Comparison of ENCODE assay signal across 15 cellular contexts in the genomic region with DNA sequence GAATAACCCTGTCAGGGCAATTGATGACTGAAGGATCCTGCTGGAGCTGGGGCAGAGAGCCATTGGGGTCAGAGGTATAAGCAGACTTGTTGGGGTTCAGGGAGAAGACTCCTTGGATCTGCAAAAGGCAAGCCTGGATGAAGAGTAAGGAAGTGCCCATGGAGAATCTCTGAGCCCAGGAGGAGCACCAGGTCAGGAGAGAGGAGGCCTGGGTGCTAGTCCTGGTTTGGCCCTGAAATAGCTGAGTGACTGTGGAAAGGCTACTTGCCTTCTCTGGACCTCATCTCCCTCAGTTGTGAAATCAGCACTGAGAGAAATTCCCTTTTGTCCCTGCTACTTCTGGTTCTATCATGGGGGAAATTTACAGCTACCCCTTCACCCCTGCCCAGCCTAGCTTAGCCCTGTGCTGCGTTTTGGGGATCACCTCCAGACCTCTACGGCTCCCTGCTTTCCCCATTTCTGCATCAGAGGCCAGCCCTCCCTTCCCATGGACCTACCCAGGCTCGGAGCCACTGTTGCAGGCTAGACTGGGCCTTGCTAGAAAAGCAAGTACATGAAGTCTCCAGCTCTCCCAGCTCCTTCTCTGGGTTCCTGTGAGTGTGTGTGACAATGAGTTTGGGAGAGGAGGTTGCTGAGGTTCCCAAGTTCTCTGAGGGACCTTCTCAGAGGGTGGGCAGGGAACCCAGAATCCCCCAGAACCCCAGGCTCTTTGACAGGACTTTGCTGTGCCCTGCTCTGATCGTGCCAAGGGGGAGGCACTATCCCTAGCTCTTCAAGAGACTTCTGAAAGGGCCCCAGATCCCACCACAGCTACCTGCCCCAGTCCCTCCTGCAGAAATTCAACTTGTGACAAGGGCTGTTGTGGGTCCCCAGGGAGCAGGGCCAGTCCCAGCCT. TPM values are rescaled to one million over a fixed set of nuclear protein-coding genes. Genes with fewer than 3 reads are reported as not detected.
DNase-seq lines count a peak whose midpoint lies in the region; ATAC-seq, FAIRE-seq and TF ChIP-seq lines count a peak whose summit lies in the region.
"Had no signal": no experiment of that assay in that cellular context is flagged by ENCODE, and none has a peak within 500 bp of the region (broad histone marks: within the 10 kb centered on the region; RNA-seq: fewer than 3 reads in every experiment).

No MANE protein-coding gene starts in this region.

- CTCF ChIA-PET in activated naive CD4-positive, alpha-beta T cell treated with anti-CD3 and anti-CD28 coated beads, Interleukin-2, amount 10 ng/mL, durations not matched to agents 7 days and 5 days (lab: Charles Lee) = interaction anchor here (0.6 to 3.0 kb wide), 10 partner anchors 9 to 350 kb away, joined by 3 to 17 read pairs (median 4); no protein-coding TSS in a partner anchor
- CTCF ChIA-PET in K562 (lab: Yijun Ruan, JAX; ENCODE audit: low intra/inter-chr PET ratio) = no interaction called here

- ATAC-seq in HG03196 (IDR thresholded peaks at IDR 0.05; ENCODE audit: unreplicated experiment) (peak; percentile 2), K562 (no peak)
- no peak for ATAC-seq in stimulated activated effector memory CD8-positive, alpha-beta T cell treated with anti-CD3 and anti-CD28 coated beads, Interleukin-12 subunit alpha, Interleukin-12 subunit beta, amount 100 ng/mL, for 72 hours
- ATAC-seq: left lung had no signal

- in situ Hi-C loops in K562 (cut with MboI) = no loop called here

- no peaks in the 10 kb centered on the region for H3K36me3 Mint-ChIP-seq in activated naive CD4-positive, alpha-beta T cell treated with anti-CD3 and anti-CD28 coated beads, Interleukin-2, amount 10 ng/mL, durations not matched to agents 7 days and 5 days
- peaks cover 10% of the 10 kb centered on the region for H3K36me3 Mint-ChIP-seq in stimulated activated effector memory CD8-positive, alpha-beta T cell treated with anti-CD3 and anti-CD28 coated beads, Interleukin-12 subunit alpha, Interleukin-12 subunit beta, amount 100 ng/mL, for 72 hours

- no peak for DNase-seq in activated naive CD4-positive, alpha-beta T cell treated with anti-CD3 and anti-CD28 coated beads, Interleukin-2, amount 10 ng/mL, durations not matched to agents 7 days and 5 days
- DNase-seq in activated naive CD4-positive, alpha-beta T cell (lab: John Stamatoyannopoulos, UW) = no peak
- no peak for DNase-seq in K562 (ENCODE audit: extremely low read depth in 1 of 4, low spot score in 3 of 4)
- peak in 1 of 2 donors; percentile 51 for DNase-seq in stimulated activated effector memory CD8-positive, alpha-beta T cell treated with anti-CD3 and anti-CD28 coated beads, Interleukin-12 subunit alpha, Interleukin-12 subunit beta, amount 100 ng/mL, for 72 hours (ENCODE audit: low spot score in 2 of 2)
- no peak for DNase-seq in coronary artery (ENCODE audit: low spot score)
- DNase-seq in NCI-H2107 treated with DMSO at 0.1 percent for 48 hours (lab: John Stamatoyannopoulos, UW; ENCODE audit: unreplicated experiment) = no peak
- DNase-seq in GF-D8 (lab: John Stamatoyannopoulos, UW) = no peak
- DNase-seq: adrenal gland, left lung, MM.1S, NCI-H2029 treated with DMSO at 0.1 percent for 48 hours, NCI-H524 treated with DMSO at 0.1 percent for 48 hours had no signal

- H3K4me3 ChIP-seq in K562 = no peak overlapping the region
- no peak overlapping the region for H3K4me3 ChIP-seq in coronary artery
- H3K4me3 ChIP-seq: adrenal gland, GM23338, left lung had no signal

- no peak for TF ChIP-seq EP300 in K562 (IDR thresholded peaks at IDR 0.05; ENCODE audit: low read length)

- peaks cover 0 to 3% of the 10 kb centered on the region in 2 experiments; a peak in 2 of 5 replicates for H3K4me1 ChIP-seq in K562 (replicated peaks in 1 of 2; ENCODE audit: control insufficient read depth in 2 of 2, insufficient read depth in 2 of 2, low read length in 2 of 2)
- H3K4me1 ChIP-seq: adrenal gland, left lung had no signal

- H3K4me1 Mint-ChIP-seq in activated naive CD4-positive, alpha-beta T cell treated with anti-CD3 and anti-CD28 coated beads, Interleukin-2, amount 10 ng/mL, durations not matched to agents 7 days and 5 days = peaks cover 32% of the 10 kb centered on the region
- H3K4me1 Mint-ChIP-seq in stimulated activated effector memory CD8-positive, alpha-beta T cell treated with anti-CD3 and anti-CD28 coated beads, Interleukin-12 subunit alpha, Interleukin-12 subunit beta, amount 100 ng/mL, for 72 hours = peaks cover 59% of the 10 kb centered on the region

- 6% methylated on average over 4 of the region's 4 CpGs for WGBS in K562 (ENCODE audit: insufficient coverage, low coverage, missing lambda C conversion rate)

- intact Hi-C loops in K562 (cut with micrococcal nuclease) = no loop called here

- no peaks in the 10 kb centered on the region for H3K9me3 Mint-ChIP-seq in activated naive CD4-positive, alpha-beta T cell treated with anti-CD3 and anti-CD28 coated beads, Interleukin-2, amount 10 ng/mL, durations not matched to agents 7 days and 5 days
- no peaks in the 10 kb centered on the region for H3K9me3 Mint-ChIP-seq in stimulated activated effector memory CD8-positive, alpha-beta T cell treated with anti-CD3 and anti-CD28 coated beads, Interleukin-12 subunit alpha, Interleukin-12 subunit beta, amount 100 ng/mL, for 72 hours
- H3K9me3 Mint-ChIP-seq: GM23338 had no signal

- H3K4me2 ChIP-seq in K562 (ENCODE audit: insufficient read depth, low read length) = no peak overlapping the region
- H3K4me2 ChIP-seq: GM23338 had no signal

- peaks cover 25 to 62% of the 10 kb centered on the region in 2 experiments for H3K27me3 ChIP-seq in K562 (ENCODE audit: control insufficient read depth in 2 of 2, insufficient read depth in 2 of 2, low read length in 2 of 2)

- no peak overlapping the region for H3K27ac ChIP-seq in K562 (ENCODE audit: extremely low read depth, low read depth, low read length)
- no peak overlapping the region for H3K27ac ChIP-seq in coronary artery
- H3K27ac ChIP-seq: adrenal gland, left lung had no signal

- POLR2A ChIA-PET in K562 (lab: Yijun Ruan, JAX) = interaction anchor here (0.6 to 3.4 kb wide), 7 partner anchors 12 to 352 kb away, joined by 3 to 16 read pairs (median 3); no protein-coding TSS in a partner anchor

- H3K9ac ChIP-seq in K562 (ENCODE audit: insufficient read depth in 1 of 2, low read depth in 2 of 2, low read length in 2 of 2) = peak overlapping the region in 1 of 2 experiments; percentile 40; a peak in 1 of 4 replicates

- no peak overlapping the region for H2AFZ ChIP-seq in K562 (ENCODE audit: low read depth, low read length)
- H2AFZ ChIP-seq: GM23338 had no signal

- H3K27me3 Mint-ChIP-seq in activated naive CD4-positive, alpha-beta T cell treated with anti-CD3 and anti-CD28 coated beads, Interleukin-2, amount 10 ng/mL, durations not matched to agents 7 days and 5 days = peaks cover 41% of the 10 kb centered on the region

- no peak for TF ChIP-seq RAD21 in K562 (CRISPR knock-in tag; conservative IDR thresholded peaks at IDR 0.05 in 1 of 2, IDR thresholded peaks at IDR 0.05 in 1 of 2)

- no peaks in the 10 kb centered on the region for H3K9me3 ChIP-seq in K562 (replicated peaks; ENCODE audit: control insufficient read depth, insufficient read depth, low read depth, low read length)
- H3K9me3 ChIP-seq: adrenal gland, left lung had no signal

- H3K79me2 ChIP-seq in K562 (ENCODE audit: control insufficient read depth, insufficient read depth, low read length) = no peaks in the 10 kb centered on the region

- no peaks in the 10 kb centered on the region for H3K9me1 ChIP-seq in K562 (ENCODE audit: control insufficient read depth, insufficient read depth, low read length)

- TF ChIP-seq CTCF in K562 (IDR thresholded peaks at IDR 0.05 in 2 of 3, conservative IDR thresholded peaks at IDR 0.05 in 1 of 3; ENCODE audit: insufficient read depth in 2 of 3, low read depth in 1 of 3, low read length in 3 of 3) = no peak
- no peak for TF ChIP-seq CTCF in coronary artery (IDR thresholded peaks at IDR 0.05)

- H3K27ac Mint-ChIP-seq in activated naive CD4-positive, alpha-beta T cell treated with anti-CD3 and anti-CD28 coated beads, Interleukin-2, amount 10 ng/mL, durations not matched to agents 7 days and 5 days = peak overlapping the region; percentile 58
- peak overlapping the region; percentile 95 for H3K27ac Mint-ChIP-seq in stimulated activated effector memory CD8-positive, alpha-beta T cell treated with anti-CD3 and anti-CD28 coated beads, Interleukin-12 subunit alpha, Interleukin-12 subunit beta, amount 100 ng/mL, for 72 hours
- H3K27ac Mint-ChIP-seq: GM23338 had no signal

- FAIRE-seq in K562 (lab: Jason Lieb, UNC) = no peak

- no peak for TF ChIP-seq POLR2A in K562 (conservative IDR thresholded peaks at IDR 0.05)

- BruUV-seq in K562 (replicated peaks; lab: Mats Ljungman, UMichigan) = no TSS peak

- H4K20me1 ChIP-seq in K562 (replicated peaks; ENCODE audit: control insufficient read depth, insufficient read depth, low read length) = peaks cover 4% of the 10 kb centered on the region; the same call in 1 of the 2 replicates

- no peaks in the 10 kb centered on the region for H3K36me3 ChIP-seq in K562 (ENCODE audit: control insufficient read depth, insufficient read depth, low read length)
- H3K36me3 ChIP-seq: adrenal gland, left lung had no signal

- no peak overlapping the region for H3K4me3 Mint-ChIP-seq in activated naive CD4-positive, alpha-beta T cell treated with anti-CD3 and anti-CD28 coated beads, Interleukin-2, amount 10 ng/mL, durations not matched to agents 7 days and 5 days
- peak overlapping the region; percentile 68 for H3K4me3 Mint-ChIP-seq in stimulated activated effector memory CD8-positive, alpha-beta T cell treated with anti-CD3 and anti-CD28 coated beads, Interleukin-12 subunit alpha, Interleukin-12 subunit beta, amount 100 ng/mL, for 72 hours
- H3K4me3 Mint-ChIP-seq: GM23338 had no signal

RNA-seq across cellular contexts. Expression of a gene that starts 2.3 kb away (rescaled TPM):
- not detected in 2 replicates for total RNA-seq in K562 (2011; cell fraction: chromatin; rRNA removed; ENCODE audit: low replicate concordance)
- not detected in 2 replicates for total RNA-seq in K562 (2011; cell fraction: nucleolus; rRNA removed)
- total RNA-seq in K562 (2011; cell fraction: nucleoplasm; rRNA removed) = not detected in 2 replicates
- not detected in 2 replicates for total RNA-seq in K562 (2014; rRNA removed)
- not detected in 2 replicates for total RNA-seq in K562 (2014; rRNA removed; fragmentation: Illumina TruSeq; extraction: Trizol)
- total RNA-seq in K562 (2015; rRNA removed; fragmentation: Illumina TruSeq; extraction: Trizol) = not detected in 2 replicates
- total RNA-seq in K562 (2021) = not detected in 2 replicates
- polyA plus RNA-seq in K562 (2011; rRNA removed) = not detected in 2 replicates
- polyA plus RNA-seq in K562 (2011; cell fraction: cytosol; rRNA removed) = not detected in 2 replicates
- not detected in 2 replicates for polyA plus RNA-seq in K562 (2011; cell fraction: nucleus; rRNA removed)
- polyA plus RNA-seq in K562 (2012) = not detected in 2 replicates
- not detected in 2 replicates for polyA plus RNA-seq in K562 (2014; fragmentation: Illumina TruSeq; extraction: Trizol)
- polyA plus RNA-seq in K562 (2014; fragmentation: Nextera tagmentation; extraction: Ambion mirVana) = not detected
- not detected in 2 replicates for polyA plus RNA-seq in K562 (2014; rRNA removed)
- polyA minus RNA-seq in K562 (2011; rRNA and poly(A)+ RNA removed) = not detected in 2 replicates
- polyA minus RNA-seq in K562 (2011; cell fraction: cytosol; rRNA and poly(A)+ RNA removed) = not detected in 2 replicates
- not detected in 2 replicates for polyA minus RNA-seq in K562 (2011; cell fraction: nucleus; rRNA and poly(A)+ RNA removed)
- total RNA-seq: adrenal gland, GM23338, left lung, posterior vena cava had no signal
- polyA plus RNA-seq: adrenal gland, GM23338 had no signal

RNA-seq across cellular contexts. Expression of a gene that starts 46.6 kb away (rescaled TPM):
- not detected in 2 replicates for total RNA-seq in K562 (2011; cell fraction: chromatin; rRNA removed; ENCODE audit: low replicate concordance)
- not detected in 2 replicates for total RNA-seq in K562 (2011; cell fraction: nucleolus; rRNA removed)
- total RNA-seq in K562 (2011; cell fraction: nucleoplasm; rRNA removed) = not detected in 2 replicates
- total RNA-seq in K562 (2014; rRNA removed) (not detected in 2 replicates), K562 (2014; rRNA removed; fragmentation: Illumina TruSeq; extraction: Trizol) (not detected in 2 replicates), K562 (2015; rRNA removed; fragmentation: Illumina TruSeq; extraction: Trizol) (not detected in 2 replicates), K562 (2021) (not detected in 2 replicates)
- polyA plus RNA-seq in K562 (2011; rRNA removed) (not detected in 2 replicates), K562 (2014; fragmentation: Illumina TruSeq; extraction: Trizol) (not detected in 2 replicates), K562 (2014; fragmentation: Nextera tagmentation; extraction: Ambion mirVana) (not detected), K562 (2014; rRNA removed) (not detected in 2 replicates)
- polyA plus RNA-seq in K562 (2011; cell fraction: cytosol; rRNA removed) = not detected in 2 replicates
- polyA plus RNA-seq in K562 (2011; cell fraction: nucleus; rRNA removed) = not detected in 2 replicates
- 0.55 TPM in 1 of 2 replicates, not detected in the other for polyA plus RNA-seq in K562 (2012)
- polyA minus RNA-seq in K562 (2011; rRNA and poly(A)+ RNA removed) = not detected in 2 replicates
- not detected in 2 replicates for polyA minus RNA-seq in K562 (2011; cell fraction: cytosol; rRNA and poly(A)+ RNA removed)
- not detected in 2 replicates for polyA minus RNA-seq in K562 (2011; cell fraction: nucleus; rRNA and poly(A)+ RNA removed)
- total RNA-seq: GM23338 had no signal
- polyA plus RNA-seq: GM23338 had no signal
